26 cellular contexts compared by ENCODE assay signal in the genomic region with DNA sequence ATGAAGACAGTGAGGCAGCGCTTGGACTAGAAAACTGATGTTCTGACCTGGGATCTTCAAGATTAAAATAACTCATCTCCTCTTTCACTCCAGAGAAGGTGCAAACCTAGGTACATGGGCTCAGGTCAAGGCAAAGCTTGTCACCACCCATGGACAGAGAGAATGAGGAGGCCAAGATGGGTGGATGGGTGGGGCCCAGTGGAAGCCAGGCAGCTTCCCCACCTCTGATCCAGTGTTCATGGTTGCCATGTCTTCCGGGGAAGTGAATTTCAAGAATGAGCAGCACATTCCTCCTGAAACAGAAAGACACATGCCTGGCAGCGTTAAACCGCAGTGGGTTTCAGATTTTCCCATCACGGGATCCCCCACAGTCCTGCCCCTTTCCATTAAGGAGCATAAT.
"Had no signal": no experiment of that assay in that cellular context is flagged by ENCODE, and none has a peak within 500 bp of the region (broad histone marks: within the 10 kb centered on the region; RNA-seq: fewer than 3 reads in every experiment).

No MANE protein-coding gene starts in this region.

- H3K27me3 Mint-ChIP-seq: type B pancreatic cell had no signal

- H3K36me3 Mint-ChIP-seq: neural progenitor cell; stimulated activated memory B cell treated with anti-CD40 and anti-IgM and Interleukin-4, amounts not matched to agents 10 μg/mL and 1 μg/mL and 100 μg/mL, for 72 hours; type B pancreatic cell had no signal

- H3K9ac ChIP-seq: neural progenitor cell had no signal

- DNase-seq: hippocampal formation; kidney; left colon; left lung; lower lobe of right lung; mammary epithelial cell; mesenchymal stem cell; naive thymus-derived CD8-positive, alpha-beta T cell; ovary; retina; right cardiac atrium; stimulated activated CD4-positive, alpha-beta T cell treated with anti-CD3 and anti-CD28 coated beads, Interleukin-1b, Interleukin-23, amount 100 ng/mL, for 48 hours; stimulated activated CD4-positive, alpha-beta T cell treated with anti-CD3 and anti-CD28 coated beads, Interleukin-2, amount 100 ng/mL, for 48 hours; stimulated activated CD4-positive, alpha-beta T cell treated with anti-CD3 and anti-CD28 coated beads, Interleukin-4, amount 100 ng/mL, for 4 hours; stimulated activated CD8-positive, alpha-beta memory T cell treated with anti-CD3 and anti-CD28 coated beads, Interleukin-4, amount 100 ng/mL, for 48 hours; stimulated activated naive CD4-positive, alpha-beta T cell treated with Interleukin-2 at 50 U/mL for 16 hours; stimulated activated naive CD8-positive, alpha-beta T cell treated with anti-CD3 and anti-CD28 coated beads, Interleukin-15, amount 100 ng/mL, for 72 hours; substantia nigra; uterus had no signal

- H3K4me1 ChIP-seq: lower lobe of right lung, prostate gland, tibial nerve, uterus had no signal

- H2AFZ ChIP-seq: neural progenitor cell had no signal

- H3K27ac Mint-ChIP-seq: naive thymus-derived CD8-positive, alpha-beta T cell; nephron; stimulated activated memory B cell treated with anti-CD40 and anti-IgM and Interleukin-4, amounts not matched to agents 10 μg/mL and 1 μg/mL and 100 μg/mL, for 72 hours; stimulated activated naive CD8-positive, alpha-beta T cell treated with anti-CD3 and anti-CD28 coated beads, Interleukin-15, amount 100 ng/mL, for 72 hours; type B pancreatic cell had no signal

- H3K9me3 ChIP-seq: left lung, lower lobe of right lung, ovary, prostate gland, uterus had no signal

- H3K27me3 ChIP-seq: left lung, neural progenitor cell, ovary, tibial nerve, uterus had no signal

- H3K4me1 Mint-ChIP-seq: naive thymus-derived CD8-positive, alpha-beta T cell; stimulated activated memory B cell treated with anti-CD40 and anti-IgM and Interleukin-4, amounts not matched to agents 10 μg/mL and 1 μg/mL and 100 μg/mL, for 72 hours; stimulated activated naive CD8-positive, alpha-beta T cell treated with anti-CD3 and anti-CD28 coated beads, Interleukin-15, amount 100 ng/mL, for 72 hours had no signal

- H3K4me3 Mint-ChIP-seq: naive thymus-derived CD8-positive, alpha-beta T cell; nephron; neural progenitor cell; stimulated activated memory B cell treated with anti-CD40 and anti-IgM and Interleukin-4, amounts not matched to agents 10 μg/mL and 1 μg/mL and 100 μg/mL, for 72 hours; stimulated activated naive CD8-positive, alpha-beta T cell treated with anti-CD3 and anti-CD28 coated beads, Interleukin-15, amount 100 ng/mL, for 72 hours; type B pancreatic cell had no signal

- ATAC-seq: left colon; left lung; lower lobe of right lung; naive thymus-derived CD8-positive, alpha-beta T cell; right cardiac atrium; sciatic nerve; stimulated activated memory B cell treated with anti-CD40 and anti-IgM and Interleukin-4, amounts not matched to agents 10 μg/mL and 1 μg/mL and 100 μg/mL, for 72 hours; stimulated activated naive CD8-positive, alpha-beta T cell treated with anti-CD3 and anti-CD28 coated beads, Interleukin-15, amount 100 ng/mL, for 72 hours had no signal

- H3K9me3 Mint-ChIP-seq: naive thymus-derived CD8-positive, alpha-beta T cell; nephron; neural progenitor cell; stimulated activated memory B cell treated with anti-CD40 and anti-IgM and Interleukin-4, amounts not matched to agents 10 μg/mL and 1 μg/mL and 100 μg/mL, for 72 hours; stimulated activated naive CD8-positive, alpha-beta T cell treated with anti-CD3 and anti-CD28 coated beads, Interleukin-15, amount 100 ng/mL, for 72 hours had no signal

- H3K4me3 ChIP-seq: left lung, lower lobe of right lung, neural progenitor cell, ovary, prostate gland, tibial nerve, uterus had no signal

- H3K27ac ChIP-seq: lower lobe of right lung, neural progenitor cell, ovary, prostate gland, tibial nerve, uterus had no signal

- H3K36me3 ChIP-seq: left lung, lower lobe of right lung, neural progenitor cell, ovary, prostate gland, tibial nerve, uterus had no signal

- H3K4me2 ChIP-seq: neural progenitor cell had no signal
